Comparison of ENCODE assay signal across 30 cellular contexts in the genomic region with DNA sequence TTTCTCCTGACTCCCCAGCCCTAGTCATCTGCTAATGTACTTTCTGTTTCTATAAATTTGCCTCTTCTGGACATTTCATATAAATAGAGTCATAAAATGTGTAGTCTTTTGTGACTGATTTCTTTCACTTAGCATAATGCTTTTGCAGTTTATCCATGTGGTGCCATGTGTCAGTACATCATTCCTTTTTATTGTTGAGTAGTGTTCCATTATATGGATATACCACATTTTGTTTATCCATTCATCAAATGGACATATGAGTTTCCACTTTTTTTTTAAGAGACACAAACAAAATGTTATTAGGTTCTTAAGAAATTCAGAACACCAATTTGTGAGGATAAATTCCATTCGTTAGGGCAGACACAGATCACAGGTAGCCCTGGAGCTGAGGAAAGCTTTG.
"Had no signal": no experiment of that assay in that cellular context is flagged by ENCODE, and none has a peak within 500 bp of the region (broad histone marks: within the 10 kb centered on the region; RNA-seq: fewer than 3 reads in every experiment).

No MANE protein-coding gene starts in this region.

- DNase-seq: activated effector memory CD4-positive, alpha-beta T cell treated with anti-CD3 and anti-CD28 coated beads, Interleukin-2, amount 50 U/mL, for 16 hours; activated effector memory CD4-positive, alpha-beta T cell treated with Interleukin-2 at 50 U/mL for 16 hours; activated gamma-delta T cell; activated gamma-delta T cell treated with Interleukin-2 at 50 U/mL for 16 hours; activated naive CD4-positive, alpha-beta T cell; activated naive CD4-positive, alpha-beta T cell treated with anti-CD3 and anti-CD28 coated beads for 36 hours; activated naive CD4-positive, alpha-beta T cell treated with anti-CD3 and anti-CD28 coated beads, Interleukin-2, amount 10 ng/mL, durations not matched to agents 7 days and 5 days; activated naive CD4-positive, alpha-beta T cell treated with anti-CD3 and anti-CD28 coated beads, Interleukin-2, amount 50 U/mL, for 16 hours; activated naive CD4-positive, alpha-beta T cell treated with Interleukin-2 at 50 U/mL for 16 hours; activated naive CD8-positive, alpha-beta T cell treated with anti-CD3 and anti-CD28 coated beads for 36 hours; activated naive CD8-positive, alpha-beta T cell treated with anti-CD3 and anti-CD28 coated beads, Interleukin-2, amount 10 ng/mL, durations not matched to agents 7 days and 5 days; activated naive CD8-positive, alpha-beta T cell treated with anti-CD3 and anti-CD28 coated beads, Interleukin-2, amount 50 U/mL, for 24 hours; activated T-cell treated with anti-CD3 and anti-CD28 coated beads, Interleukin-2, amount 50 U/mL, for 4 hours; activated T-cell treated with anti-CD3 and anti-CD28 coated beads, Interleukin-2, amount 50 U/mL, for 48 hours; activated T-cell treated with anti-CD3 and anti-CD28 coated beads, Interleukin-2, amount 50 U/mL, for 72 hours; adrenal gland; amniotic stem cell; amygdala; anterior cingulate cortex; aorta; body of pancreas; brain microvascular endothelial cell; caudate nucleus; central memory CD4-positive, alpha-beta T cell; cerebellar nuclear complex had no signal

- H3K27ac ChIP-seq: adrenal gland, ascending aorta, body of pancreas, brain microvascular endothelial cell, breast epithelium, cardiac muscle cell had no signal

- H3K4me1 ChIP-seq: adrenal gland, ascending aorta, body of pancreas, breast epithelium had no signal

- H3K4me3 ChIP-seq: adrenal gland, ascending aorta, body of pancreas, breast epithelium, cardiac muscle cell had no signal

- ATAC-seq: activated naive CD4-positive, alpha-beta T cell treated with anti-CD3 and anti-CD28 coated beads, Interleukin-2, amount 50 U/mL, for 72 hours; activated naive CD8-positive, alpha-beta T cell treated with anti-CD3 and anti-CD28 coated beads, Interleukin-2, amount 50 U/mL, for 24 hours; activated T-cell treated with anti-CD3 and anti-CD28 coated beads, Interleukin-2, amount 50 U/mL, for 4 hours; activated T-cell treated with anti-CD3 and anti-CD28 coated beads, Interleukin-2, amount 50 U/mL, for 72 hours; activated T-helper 17 cell treated with anti-CD3 and anti-CD28 coated beads, Interleukin-2, amount 50 U/mL, for 72 hours; body of pancreas had no signal

- H3K9me3 ChIP-seq: adrenal gland, ascending aorta, body of pancreas, breast epithelium had no signal

- H3K36me3 ChIP-seq: adrenal gland, ascending aorta, brain microvascular endothelial cell, breast epithelium, cardiac muscle cell had no signal

- H3K27me3 ChIP-seq: adrenal gland, ascending aorta, body of pancreas, brain microvascular endothelial cell, breast epithelium, cardiac muscle cell had no signal
